In the genomic region with DNA sequence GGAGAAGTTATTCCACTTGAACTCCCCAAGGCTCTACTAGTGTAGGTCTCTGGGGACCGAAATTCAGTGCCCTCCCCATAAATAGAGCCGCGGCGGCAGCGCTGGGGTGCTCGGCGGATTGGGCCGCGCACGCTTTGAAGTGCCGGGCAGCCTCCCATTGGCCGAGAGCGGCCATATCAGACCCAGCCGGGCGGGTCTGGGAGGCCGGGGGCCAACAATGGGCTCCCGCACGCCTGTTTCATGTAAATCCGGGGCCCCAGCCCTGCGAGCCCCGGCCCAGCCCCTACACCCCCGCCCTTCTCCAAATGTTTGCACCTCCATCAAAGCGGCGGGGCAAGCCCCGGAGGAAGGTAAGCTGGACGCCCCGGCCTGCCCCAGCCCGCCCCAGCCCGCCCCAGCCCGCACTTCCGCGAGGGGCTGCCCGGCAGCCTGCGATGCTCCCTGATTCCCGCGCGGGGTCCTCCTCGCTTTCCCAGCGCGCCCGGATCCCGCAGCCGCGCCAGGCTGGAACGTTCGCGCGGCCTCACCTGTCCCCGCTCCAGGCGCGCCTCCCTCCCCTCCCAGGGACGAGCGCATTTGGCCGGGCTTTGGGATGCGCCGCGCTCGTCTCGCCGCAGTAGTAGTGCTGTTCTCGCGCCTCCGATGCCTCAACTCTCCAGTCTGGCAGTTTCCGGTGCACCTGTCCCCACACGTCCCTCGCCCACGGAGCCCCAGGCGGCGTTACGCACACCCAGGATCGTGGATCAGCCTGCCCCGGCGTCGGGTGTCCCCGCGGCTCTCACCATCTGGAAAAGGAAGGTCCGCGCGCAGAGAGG, we compare ENCODE assay signal across 9 cellular contexts. TPM values are rescaled to one million over a fixed set of nuclear protein-coding genes. Genes with fewer than 3 reads are reported as not detected.
DNase-seq lines count a peak whose midpoint lies in the region; ATAC-seq lines count a peak whose summit lies in the region.
"Had no signal": no experiment of that assay in that cellular context is flagged by ENCODE, and none has a peak within 500 bp of the region (broad histone marks: within the 10 kb centered on the region; RNA-seq: fewer than 3 reads in every experiment).

A gene with protein sequence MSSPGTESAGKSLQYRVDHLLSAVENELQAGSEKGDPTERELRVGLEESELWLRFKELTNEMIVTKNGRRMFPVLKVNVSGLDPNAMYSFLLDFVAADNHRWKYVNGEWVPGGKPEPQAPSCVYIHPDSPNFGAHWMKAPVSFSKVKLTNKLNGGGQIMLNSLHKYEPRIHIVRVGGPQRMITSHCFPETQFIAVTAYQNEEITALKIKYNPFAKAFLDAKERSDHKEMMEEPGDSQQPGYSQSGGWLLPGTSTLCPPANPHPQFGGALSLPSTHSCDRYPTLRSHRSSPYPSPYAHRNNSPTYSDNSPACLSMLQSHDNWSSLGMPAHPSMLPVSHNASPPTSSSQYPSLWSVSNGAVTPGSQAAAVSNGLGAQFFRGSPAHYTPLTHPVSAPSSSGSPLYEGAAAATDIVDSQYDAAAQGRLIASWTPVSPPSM (minus strand): TSS at position 51 of the 815 bp plus-strand sequence. CDS start 260 bp downstream, outside the sequence.

- peak; percentile 30 for DNase-seq in activated CD4-positive, alpha-beta T cell treated with anti-CD3 and anti-CD28 coated beads for 48 hours
- DNase-seq in activated CD4-positive, alpha-beta T cell treated with anti-CD3 and anti-CD28 coated beads, Interleukin-2, amount 50 U/mL, for 1 hour, result no peak
- DNase-seq in NCI-H460 (ENCODE audit: extremely low read depth, low read depth) (peak; percentile 61), germinal center (ENCODE audit: low spot score) (peak; percentile 42), activated gamma-delta T cell treated with Interleukin-2 at 50 U/mL for 16 hours (no peak), cerebellum (ENCODE audit: low spot score) (no peak), NCI-H1694 treated with DMSO at 0.1 percent for 48 hours (lab: John Stamatoyannopoulos, UW) (no peak)
- DNase-seq in stimulated activated effector memory CD8-positive, alpha-beta T cell treated with anti-CD3 and anti-CD28 coated beads, Interleukin-12 subunit alpha, Interleukin-12 subunit beta, amount 100 ng/mL, for 72 hours (ENCODE audit: low spot score in 2 of 2), result no peak
- DNase-seq: dermis blood vessel endothelial cell had no signal

- H3K4me3 Mint-ChIP-seq in stimulated activated effector memory CD8-positive, alpha-beta T cell treated with anti-CD3 and anti-CD28 coated beads, Interleukin-12 subunit alpha, Interleukin-12 subunit beta, amount 100 ng/mL, for 72 hours, result peak within 1 kb of the TSS; percentile 63

- peaks cover 8% of the 10 kb centered on the region for H3K4me1 Mint-ChIP-seq in stimulated activated effector memory CD8-positive, alpha-beta T cell treated with anti-CD3 and anti-CD28 coated beads, Interleukin-12 subunit alpha, Interleukin-12 subunit beta, amount 100 ng/mL, for 72 hours

- H3K36me3 Mint-ChIP-seq in stimulated activated effector memory CD8-positive, alpha-beta T cell treated with anti-CD3 and anti-CD28 coated beads, Interleukin-12 subunit alpha, Interleukin-12 subunit beta, amount 100 ng/mL, for 72 hours, result no peaks in the 10 kb centered on the region

- no peaks in the 10 kb centered on the region for H3K9me3 Mint-ChIP-seq in stimulated activated effector memory CD8-positive, alpha-beta T cell treated with anti-CD3 and anti-CD28 coated beads, Interleukin-12 subunit alpha, Interleukin-12 subunit beta, amount 100 ng/mL, for 72 hours

- no peak for ATAC-seq in stimulated activated effector memory CD8-positive, alpha-beta T cell treated with anti-CD3 and anti-CD28 coated beads, Interleukin-12 subunit alpha, Interleukin-12 subunit beta, amount 100 ng/mL, for 72 hours

- no peak within 1 kb of the TSS for H3K27ac Mint-ChIP-seq in stimulated activated effector memory CD8-positive, alpha-beta T cell treated with anti-CD3 and anti-CD28 coated beads, Interleukin-12 subunit alpha, Interleukin-12 subunit beta, amount 100 ng/mL, for 72 hours

RNA-seq across cellular contexts. Expression of the gene that starts here (rescaled TPM):
- 2,009 and 2,059 TPM in 2 replicates for total RNA-seq in NCI-H460 (2014; rRNA removed; shearing (Covaris generic))
- 4,391 and 5,045 TPM in 2 replicates for polyA plus RNA-seq in NCI-H460 (2014; cell fraction: nucleus; rRNA removed)
- not detected for total RNA-seq in cerebellum
- total RNA-seq: dermis blood vessel endothelial cell had no signal

Comparison
In these comparisons a context has a peak if more than half of its experiments do, and no peak if none do; other contexts are left out.
1. RNA of the gene that starts here (total RNA-seq): 2,009 to 2,059 TPM in NCI-H460; not detected in cerebellum (single experiment); every median in the first group is over 1,000 times any median in the second.
2. DNase-seq: peak in activated CD4-positive, alpha-beta T cell treated with anti-CD3 and anti-CD28 coated beads for 48 hours (single experiment), NCI-H460 (single experiment) and germinal center (single experiment); none in activated CD4-positive, alpha-beta T cell treated with anti-CD3 and anti-CD28 coated beads, Interleukin-2, amount 50 U/mL, for 1 hour (single experiment), stimulated activated effector memory CD8-positive, alpha-beta T cell treated with anti-CD3 and anti-CD28 coated beads, Interleukin-12 subunit alpha, Interleukin-12 subunit beta, amount 100 ng/mL, for 72 hours (0 of 2), activated gamma-delta T cell treated with Interleukin-2 at 50 U/mL for 16 hours (single experiment), cerebellum (single experiment) and NCI-H1694 treated with DMSO at 0.1 percent for 48 hours (single experiment).